Comparison of ENCODE assay signal across 10 cellular contexts in genomic region chr6:33974471-33974870, GRCh38.
"Had no signal": no experiment of that assay in that cellular context is flagged by ENCODE, and none has a peak within 500 bp of the region (broad histone marks: within the 10 kb centered on the region; RNA-seq: fewer than 3 reads in every experiment).

No MANE protein-coding gene starts in this region.

- H3K36me3 ChIP-seq: breast epithelium, left lung had no signal

- H3K27ac Mint-ChIP-seq: nephron; T-helper 1 cell treated with Interleukin-12 subunit alpha and Interleukin-12 subunit beta and Interleukin-4 antibody, amounts not matched to agents 30 μg/mL and 1 μg/mL, for 36 hours had no signal

- H3K4me3 ChIP-seq: breast epithelium, left lung had no signal

- ATAC-seq: left lung had no signal

- H3K4me3 Mint-ChIP-seq: nephron; T-helper 1 cell treated with Interleukin-12 subunit alpha and Interleukin-12 subunit beta and Interleukin-4 antibody, amounts not matched to agents 30 μg/mL and 1 μg/mL, for 36 hours had no signal

- DNase-seq: activated CD4-positive, CD25-positive, alpha-beta regulatory T cell; activated gamma-delta T cell treated with Interleukin-2 at 50 U/mL for 16 hours; activated T-cell treated with anti-CD3 and anti-CD28 coated beads, Interleukin-2, amount 50 U/mL, for 1 hour; foreskin melanocyte; left lung; stimulated activated CD4-positive, alpha-beta T cell treated with anti-CD3 and anti-CD28 coated beads, Interleukin-2, amount 100 ng/mL, for 48 hours; stimulated activated naive CD4-positive, alpha-beta T cell treated with Interleukin-2 at 50 U/mL for 16 hours had no signal

- H3K9me3 Mint-ChIP-seq: T-helper 1 cell treated with Interleukin-12 subunit alpha and Interleukin-12 subunit beta and Interleukin-4 antibody, amounts not matched to agents 30 μg/mL and 1 μg/mL, for 36 hours had no signal
